In genomic region chr6:130229645-130230044, GRCh38 we compare ENCODE assay signal across 18 cellular contexts. TPM values are rescaled to one million over a fixed set of nuclear protein-coding genes. Genes with fewer than 3 reads are reported as not detected.
"Had no signal": no experiment of that assay in that cellular context is flagged by ENCODE, and none has a peak within 500 bp of the region (broad histone marks: within the 10 kb centered on the region; RNA-seq: fewer than 3 reads in every experiment).

No MANE protein-coding gene starts in this region.

- H3K27me3 Mint-ChIP-seq: activated naive CD4-positive, alpha-beta T cell treated with anti-CD3 and anti-CD28 coated beads, Interleukin-2, amount 10 ng/mL, durations not matched to agents 7 days and 5 days; stimulated activated memory B cell treated with anti-CD40 and anti-IgM and Interleukin-4, amounts not matched to agents 10 μg/mL and 1 μg/mL and 100 μg/mL, for 72 hours had no signal

- DNase-seq: activated CD4-positive, CD25-positive, alpha-beta regulatory T cell treated with anti-CD3 and anti-CD28 coated beads, Interleukin-2, amount 50 U/mL, for 72 hours; activated CD8-positive, alpha-beta memory T cell treated with anti-CD3 and anti-CD28 coated beads for 24 hours; activated naive CD4-positive, alpha-beta T cell treated with anti-CD3 and anti-CD28 coated beads, Interleukin-2, amount 10 ng/mL, durations not matched to agents 7 days and 5 days; activated T-cell treated with anti-CD3 and anti-CD28 coated beads for 4 hours; amniotic stem cell; glutamatergic neuron; hypothalamus; left ventricle myocardium inferior; mucosa of descending colon; naive thymus-derived CD4-positive, alpha-beta T cell; nucleus accumbens; substantia nigra; T1000; uterus had no signal

- H3K4me3 Mint-ChIP-seq: activated naive CD4-positive, alpha-beta T cell treated with anti-CD3 and anti-CD28 coated beads, Interleukin-2, amount 10 ng/mL, durations not matched to agents 7 days and 5 days; stimulated activated memory B cell treated with anti-CD40 and anti-IgM and Interleukin-4, amounts not matched to agents 10 μg/mL and 1 μg/mL and 100 μg/mL, for 72 hours had no signal

- H3K27ac Mint-ChIP-seq: activated naive CD4-positive, alpha-beta T cell treated with anti-CD3 and anti-CD28 coated beads, Interleukin-2, amount 10 ng/mL, durations not matched to agents 7 days and 5 days; activated T-helper 2 cell treated with anti-CD3 and anti-CD28 coated beads, Interferon-gamma antibody, Interleukin-2, Interleukin-4, amounts not matched to agents 10 μg/mL and 5 μg/mL and 100 μg/mL, durations not matched to agents 14 hours and 24 hours and 36 hours; stimulated activated memory B cell treated with anti-CD40 and anti-IgM and Interleukin-4, amounts not matched to agents 10 μg/mL and 1 μg/mL and 100 μg/mL, for 72 hours had no signal

- H3K36me3 Mint-ChIP-seq: stimulated activated memory B cell treated with anti-CD40 and anti-IgM and Interleukin-4, amounts not matched to agents 10 μg/mL and 1 μg/mL and 100 μg/mL, for 72 hours had no signal

- H3K4me1 Mint-ChIP-seq: stimulated activated memory B cell treated with anti-CD40 and anti-IgM and Interleukin-4, amounts not matched to agents 10 μg/mL and 1 μg/mL and 100 μg/mL, for 72 hours had no signal

- ATAC-seq: esophagus mucosa; mucosa of descending colon; naive thymus-derived CD4-positive, alpha-beta T cell; stimulated activated memory B cell treated with anti-CD40 and anti-IgM and Interleukin-4, amounts not matched to agents 10 μg/mL and 1 μg/mL and 100 μg/mL, for 72 hours had no signal

RNA-seq across cellular contexts. Expression of gene SAMD3, which starts 6.9 kb away (rescaled TPM):
- total RNA-seq: kidney epithelial cell, left ventricle myocardium inferior had no signal
